Comparison of ENCODE assay signal across 20 cellular contexts in the genomic region with DNA sequence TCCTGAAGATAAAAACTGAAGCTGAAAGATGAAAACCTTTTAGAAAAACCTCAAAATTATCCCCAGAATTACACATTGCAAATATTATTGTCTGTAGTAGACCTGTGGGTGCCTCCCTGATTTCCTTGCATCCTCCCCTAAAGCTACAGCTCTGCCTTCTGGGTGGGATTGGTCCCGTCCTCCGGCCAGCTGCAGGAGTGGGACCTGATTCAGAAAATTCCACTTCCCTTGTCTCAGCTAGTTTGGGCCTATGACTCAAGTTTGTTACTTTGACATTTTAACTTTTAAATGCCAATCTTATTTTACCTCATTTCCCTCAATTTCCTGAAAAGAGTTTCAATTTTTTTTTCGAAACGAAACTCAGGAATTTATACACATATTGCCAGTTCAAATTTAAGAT.
"Had no signal": no experiment of that assay in that cellular context is flagged by ENCODE, and none has a peak within 500 bp of the region (broad histone marks: within the 10 kb centered on the region; RNA-seq: fewer than 3 reads in every experiment).

No MANE protein-coding gene starts in this region.

- H3K4me3 ChIP-seq: gastroesophageal sphincter, heart right ventricle, lung, ovary, right lobe of liver, testis, upper lobe of left lung had no signal

- ATAC-seq: activated CD8-positive, alpha-beta T cell treated with anti-CD3 and anti-CD28 coated beads, Interleukin-2, amount 10 ng/mL, durations not matched to agents 7 days and 5 days; activated naive CD4-positive, alpha-beta T cell treated with anti-CD3 and anti-CD28 coated beads, Interleukin-2, amount 50 U/mL, for 72 hours; gastroesophageal sphincter; right lobe of liver; stimulated activated naive CD8-positive, alpha-beta T cell treated with anti-CD3 and anti-CD28 coated beads, Interleukin-15, amount 100 ng/mL, for 72 hours; WTC11 had no signal

- H3K36me3 ChIP-seq: gastroesophageal sphincter, heart right ventricle, ovary, right lobe of liver, upper lobe of left lung had no signal

- FAIRE-seq: islet of Langerhans had no signal

- H3K9me3 ChIP-seq: gastroesophageal sphincter, heart right ventricle, ovary, right lobe of liver, testis, upper lobe of left lung had no signal

- H3K4me1 ChIP-seq: gastroesophageal sphincter, right lobe of liver, testis, upper lobe of left lung had no signal

- H3K27ac ChIP-seq: gastroesophageal sphincter, heart right ventricle, ovary, right lobe of liver, testis, upper lobe of left lung had no signal

- DNase-seq: activated CD4-positive, alpha-beta T cell treated with anti-CD3 and anti-CD28 coated beads for 48 hours; activated CD8-positive, alpha-beta memory T cell treated with anti-CD3 and anti-CD28 coated beads, Interleukin-2, amount 50 U/mL, for 4 hours; activated CD8-positive, alpha-beta T cell treated with anti-CD3 and anti-CD28 coated beads, Interleukin-2, amount 10 ng/mL, durations not matched to agents 7 days and 5 days; activated effector memory CD4-positive, alpha-beta T cell treated with anti-CD3 and anti-CD28 coated beads, Interleukin-2, amount 50 U/mL, for 16 hours; activated T-cell treated with anti-CD3 and anti-CD28 coated beads, Interleukin-2, amount 50 U/mL, for 48 hours; anterior cingulate cortex; cortex of kidney; effector memory CD4-positive, alpha-beta T cell; heart right ventricle; ovary; right lobe of liver; stimulated activated CD4-positive, alpha-beta T cell treated with anti-CD3 and anti-CD28 coated beads, Interleukin-1b, Interleukin-23, amount 100 ng/mL, for 48 hours; stimulated activated naive CD8-positive, alpha-beta T cell treated with anti-CD3 and anti-CD28 coated beads, Interleukin-15, amount 100 ng/mL, for 72 hours; testis; upper lobe of left lung had no signal

- H3K27me3 ChIP-seq: gastroesophageal sphincter, heart right ventricle, ovary, right lobe of liver, testis, upper lobe of left lung had no signal
